Comparison of ENCODE assay signal across 22 cellular contexts in genomic region chr17:79623786-79624657, GRCh38. TPM values are rescaled to one million over a fixed set of nuclear protein-coding genes. Genes with fewer than 3 reads are reported as not detected.
DNase-seq lines count a peak whose midpoint lies in the region; ATAC-seq and TF ChIP-seq lines count a peak whose summit lies in the region.
"Had no signal": no experiment of that assay in that cellular context is flagged by ENCODE, and none has a peak within 500 bp of the region (broad histone marks: within the 10 kb centered on the region; RNA-seq: fewer than 3 reads in every experiment).

No MANE protein-coding gene starts in this region.

- TF ChIP-seq CTCF in chondrocyte (IDR thresholded peaks at IDR 0.05) (no peak), osteocyte (IDR thresholded peaks at IDR 0.05) (no peak), uterus (IDR thresholded peaks at IDR 0.05) (no peak), nephron progenitor cell (IDR thresholded peaks at IDR 0.05) (no peak)

- TF ChIP-seq POLR2A in uterus (IDR thresholded peaks at IDR 0.05), result no peak

- CTCF ChIA-PET in activated CD8-positive, alpha-beta T cell treated with anti-CD3 and anti-CD28 coated beads, Interleukin-2, amount 10 ng/mL, durations not matched to agents 7 days and 5 days (lab: Charles Lee), result no interaction called here

- no peak overlapping the region for H3K4me3 ChIP-seq in uterus
- H3K4me3 ChIP-seq: GM12878, stomach had no signal

- H3K4me1 Mint-ChIP-seq in chondrocyte (ENCODE audit: low read depth), result no peaks in the 10 kb centered on the region
- H3K4me1 Mint-ChIP-seq in osteocyte (ENCODE audit: unreplicated experiment), result no peaks in the 10 kb centered on the region
- peaks cover 5% of the 10 kb centered on the region for H3K4me1 Mint-ChIP-seq in nephron progenitor cell
- no peaks in the 10 kb centered on the region for H3K4me1 Mint-ChIP-seq in activated CD8-positive, alpha-beta T cell treated with anti-CD3 and anti-CD28 coated beads, Interleukin-2, amount 10 ng/mL, durations not matched to agents 7 days and 5 days (ENCODE audit: low read depth)
- H3K4me1 Mint-ChIP-seq: activated CD4-positive, alpha-beta T cell treated with anti-CD3 and anti-CD28 coated beads, Interleukin-2, amount 10 ng/mL, durations not matched to agents 7 days and 5 days; activated T-helper 17 cell treated with anti-CD3 and anti-CD28 coated beads, Interleukin-2, amount 50 U/mL, for 72 hours had no signal

- H3K27ac Mint-ChIP-seq in chondrocyte (ENCODE audit: unreplicated experiment) (no peak overlapping the region), osteocyte (ENCODE audit: unreplicated experiment) (no peak overlapping the region), nephron progenitor cell (no peak overlapping the region)
- H3K27ac Mint-ChIP-seq in activated CD8-positive, alpha-beta T cell treated with anti-CD3 and anti-CD28 coated beads, Interleukin-2, amount 10 ng/mL, durations not matched to agents 7 days and 5 days, result no peak overlapping the region
- H3K27ac Mint-ChIP-seq: activated CD4-positive, alpha-beta T cell treated with anti-CD3 and anti-CD28 coated beads, Interleukin-2, amount 10 ng/mL, durations not matched to agents 7 days and 5 days; activated T-helper 17 cell treated with anti-CD3 and anti-CD28 coated beads, Interleukin-2, amount 50 U/mL, for 72 hours; nephron had no signal

- POLR2A ChIA-PET in activated CD8-positive, alpha-beta T cell treated with anti-CD3 and anti-CD28 coated beads, Interleukin-2, amount 10 ng/mL, durations not matched to agents 7 days and 5 days (lab: Charles Lee), result no interaction called here

- peak; percentile 8 for DNase-seq in left cardiac atrium
- no peak for DNase-seq in Right ventricle myocardium superior
- DNase-seq in chondrocyte (ENCODE audit: low spot score), result peak; percentile 59
- DNase-seq in osteocyte (ENCODE audit: extremely low spot score, unreplicated experiment), result peak; percentile 65
- peak; percentile 7 to 8 for DNase-seq in uterus
- DNase-seq in nephron progenitor cell, result no peak
- no peak for DNase-seq in activated CD8-positive, alpha-beta T cell treated with anti-CD3 and anti-CD28 coated beads, Interleukin-2, amount 10 ng/mL, durations not matched to agents 7 days and 5 days
- DNase-seq: activated CD4-positive, alpha-beta T cell treated with anti-CD3 and anti-CD28 coated beads, Interleukin-2, amount 10 ng/mL, durations not matched to agents 7 days and 5 days; AML-193; Calu3; cortex of kidney; GDM1; mammary epithelial cell; NCI-H1417 treated with DMSO at 0.1 percent for 48 hours; stomach had no signal

- ATAC-seq in left cardiac atrium (no peak), Right ventricle myocardium superior (ENCODE audit: poor library complexity) (no peak)
- no peak for ATAC-seq in activated CD8-positive, alpha-beta T cell treated with anti-CD3 and anti-CD28 coated beads, Interleukin-2, amount 10 ng/mL, durations not matched to agents 7 days and 5 days
- ATAC-seq: activated T-helper 17 cell treated with anti-CD3 and anti-CD28 coated beads, Interleukin-2, amount 50 U/mL, for 72 hours; GM12878; Panc1 had no signal

- intact Hi-C loops in left cardiac atrium (cut with DNase I) (no loop called here), Right ventricle myocardium superior (cut with DNase I) (no loop called here), uterus (cut with DNase I; ENCODE audit: low total_unique reads) (no loop called here)

- H3K4me3 Mint-ChIP-seq in chondrocyte (ENCODE audit: unreplicated experiment), result no peak overlapping the region
- no peak overlapping the region for H3K4me3 Mint-ChIP-seq in osteocyte (ENCODE audit: unreplicated experiment)
- no peak overlapping the region for H3K4me3 Mint-ChIP-seq in nephron progenitor cell
- H3K4me3 Mint-ChIP-seq in activated CD8-positive, alpha-beta T cell treated with anti-CD3 and anti-CD28 coated beads, Interleukin-2, amount 10 ng/mL, durations not matched to agents 7 days and 5 days, result no peak overlapping the region
- H3K4me3 Mint-ChIP-seq: activated CD4-positive, alpha-beta T cell treated with anti-CD3 and anti-CD28 coated beads, Interleukin-2, amount 10 ng/mL, durations not matched to agents 7 days and 5 days; activated T-helper 17 cell treated with anti-CD3 and anti-CD28 coated beads, Interleukin-2, amount 50 U/mL, for 72 hours; nephron had no signal

- H3K36me3 Mint-ChIP-seq in chondrocyte (ENCODE audit: low read depth), result no peaks in the 10 kb centered on the region
- H3K36me3 Mint-ChIP-seq in osteocyte (ENCODE audit: unreplicated experiment), result no peaks in the 10 kb centered on the region
- no peaks in the 10 kb centered on the region for H3K36me3 Mint-ChIP-seq in nephron progenitor cell (ENCODE audit: low read depth)
- H3K36me3 Mint-ChIP-seq in activated CD8-positive, alpha-beta T cell treated with anti-CD3 and anti-CD28 coated beads, Interleukin-2, amount 10 ng/mL, durations not matched to agents 7 days and 5 days (ENCODE audit: low read depth), result no peaks in the 10 kb centered on the region

- no peak overlapping the region for H3K27ac ChIP-seq in uterus
- H3K27ac ChIP-seq: stomach had no signal

- H3K9me3 Mint-ChIP-seq in chondrocyte (ENCODE audit: low read depth), result no peaks in the 10 kb centered on the region
- H3K9me3 Mint-ChIP-seq in osteocyte (ENCODE audit: unreplicated experiment), result no peaks in the 10 kb centered on the region
- H3K9me3 Mint-ChIP-seq in nephron progenitor cell, result no peaks in the 10 kb centered on the region
- H3K9me3 Mint-ChIP-seq in activated CD8-positive, alpha-beta T cell treated with anti-CD3 and anti-CD28 coated beads, Interleukin-2, amount 10 ng/mL, durations not matched to agents 7 days and 5 days (ENCODE audit: insufficient read depth), result no peaks in the 10 kb centered on the region
- H3K9me3 Mint-ChIP-seq: activated T-helper 17 cell treated with anti-CD3 and anti-CD28 coated beads, Interleukin-2, amount 50 U/mL, for 72 hours; nephron had no signal

- H3K27me3 ChIP-seq in uterus, result no peaks in the 10 kb centered on the region

- H3K4me1 ChIP-seq in uterus, result no peaks in the 10 kb centered on the region
- H3K4me1 ChIP-seq: stomach had no signal

- no peaks in the 10 kb centered on the region for H3K9me3 ChIP-seq in uterus
- H3K9me3 ChIP-seq: stomach had no signal

- H3K27me3 Mint-ChIP-seq in chondrocyte (ENCODE audit: low read depth) (peaks cover 44% of the 10 kb centered on the region), osteocyte (ENCODE audit: unreplicated experiment) (peaks cover 17% of the 10 kb centered on the region), nephron progenitor cell (ENCODE audit: low read depth, poor library complexity) (peaks cover 55% of the 10 kb centered on the region)
- no peaks in the 10 kb centered on the region for H3K27me3 Mint-ChIP-seq in activated CD8-positive, alpha-beta T cell treated with anti-CD3 and anti-CD28 coated beads, Interleukin-2, amount 10 ng/mL, durations not matched to agents 7 days and 5 days (ENCODE audit: low read depth)
- H3K27me3 Mint-ChIP-seq: activated CD4-positive, alpha-beta T cell treated with anti-CD3 and anti-CD28 coated beads, Interleukin-2, amount 10 ng/mL, durations not matched to agents 7 days and 5 days had no signal

- no peaks in the 10 kb centered on the region for H3K36me3 ChIP-seq in uterus
- H3K36me3 ChIP-seq: stomach had no signal

RNA-seq across cellular contexts. Expression of gene RBFOX3, which starts 13.2 kb away (rescaled TPM):
- total RNA-seq in left cardiac atrium, result not detected
- total RNA-seq in Right ventricle myocardium superior, result not detected
- total RNA-seq in chondrocyte, result not detected in 3 replicates
- total RNA-seq in osteocyte, result not detected in 2 replicates
- total RNA-seq in uterus, result 1 to 10 TPM in 3 of 4 donors, under 1 TPM in 1; 0.69 to 5.3 (median 2.7) TPM
- not detected for total RNA-seq in activated CD8-positive, alpha-beta T cell treated with anti-CD3 and anti-CD28 coated beads, Interleukin-2, amount 10 ng/mL, durations not matched to agents 7 days and 5 days
- total RNA-seq: activated CD4-positive, alpha-beta T cell treated with anti-CD3 and anti-CD28 coated beads, Interleukin-2, amount 10 ng/mL, durations not matched to agents 7 days and 5 days; activated T-helper 17 cell treated with anti-CD3 and anti-CD28 coated beads, Interleukin-2, amount 50 U/mL, for 72 hours; Calu3; epithelial cell of proximal tubule; GM12878; HT-29; LHCN-M2; mammary epithelial cell had no signal

Comparison
In these comparisons a context has a peak if more than half of its experiments do, and no peak if none do; other contexts are left out.
1. DNase-seq: peak in left cardiac atrium (single experiment), chondrocyte (single experiment), osteocyte (single experiment) and uterus (2 of 2); none in Right ventricle myocardium superior (single experiment), nephron progenitor cell (single experiment) and activated CD8-positive, alpha-beta T cell treated with anti-CD3 and anti-CD28 coated beads, Interleukin-2, amount 10 ng/mL, durations not matched to agents 7 days and 5 days (single experiment).